1 cellular context compared by ENCODE assay signal in genomic region chr1:54052470-54052933, GRCh38.
A peak's percentile ranks its signal among the peaks of the same experiment; 100 is the strongest.
TF ChIP-seq lines count a peak whose summit lies in the region.

No MANE protein-coding gene starts in this region.

TF ChIP-seq in HepG2, 621 proteins besides CTCF, POLR2A, EP300 and RAD21 (continued from another document):
- peak; percentile 76 for TF ChIP-seq NFYB (CRISPR knock-in tag; IDR thresholded peaks at IDR 0.05)
- 0 out of 2 replicates have a peak, but pooled peaks have one; percentile 4 for TF ChIP-seq SIN3A (IDR thresholded peaks at IDR 0.05; ENCODE audit: borderline replicate concordance, low read depth, low read length)
- TF ChIP-seq TBX2 (CRISPR knock-in tag; IDR thresholded peaks at IDR 0.05; ENCODE audit: borderline replicate concordance) = peak; percentile 29; the same call in 1 of the 2 replicates
- TF ChIP-seq ZNF709 (CRISPR knock-in tag; IDR thresholded peaks at IDR 0.05) = 0 out of 2 replicates have a peak, but pooled peaks have one; percentile 45
- no peak for TF ChIP-seq ZNF484 (CRISPR knock-in tag; IDR thresholded peaks at IDR 0.05; ENCODE audit: borderline replicate concordance, low read depth)
- TF ChIP-seq GABPA (IDR thresholded peaks at IDR 0.05; ENCODE audit: low read depth, low read length) = 0 out of 2 replicates have a peak, but pooled peaks have one; percentile 34
- peak; percentile 42; the same call in 1 of the 2 replicates for TF ChIP-seq GABPA (CRISPR knock-in tag; IDR thresholded peaks at IDR 0.05; ENCODE audit: low read depth)
- no peak for TF ChIP-seq ARNTL (CRISPR knock-in tag; IDR thresholded peaks at IDR 0.05)
- TF ChIP-seq ZNF878 (CRISPR knock-in tag; IDR thresholded peaks at IDR 0.05) = no peak
- no peak for TF ChIP-seq ZSCAN21 (CRISPR knock-in tag; IDR thresholded peaks at IDR 0.05; ENCODE audit: borderline replicate concordance)
- peak; percentile 8; the same call in 1 of the 2 replicates for TF ChIP-seq ZNF235 (CRISPR knock-in tag; IDR thresholded peaks at IDR 0.05; ENCODE audit: borderline replicate concordance)
- TF ChIP-seq, protein P1, sequence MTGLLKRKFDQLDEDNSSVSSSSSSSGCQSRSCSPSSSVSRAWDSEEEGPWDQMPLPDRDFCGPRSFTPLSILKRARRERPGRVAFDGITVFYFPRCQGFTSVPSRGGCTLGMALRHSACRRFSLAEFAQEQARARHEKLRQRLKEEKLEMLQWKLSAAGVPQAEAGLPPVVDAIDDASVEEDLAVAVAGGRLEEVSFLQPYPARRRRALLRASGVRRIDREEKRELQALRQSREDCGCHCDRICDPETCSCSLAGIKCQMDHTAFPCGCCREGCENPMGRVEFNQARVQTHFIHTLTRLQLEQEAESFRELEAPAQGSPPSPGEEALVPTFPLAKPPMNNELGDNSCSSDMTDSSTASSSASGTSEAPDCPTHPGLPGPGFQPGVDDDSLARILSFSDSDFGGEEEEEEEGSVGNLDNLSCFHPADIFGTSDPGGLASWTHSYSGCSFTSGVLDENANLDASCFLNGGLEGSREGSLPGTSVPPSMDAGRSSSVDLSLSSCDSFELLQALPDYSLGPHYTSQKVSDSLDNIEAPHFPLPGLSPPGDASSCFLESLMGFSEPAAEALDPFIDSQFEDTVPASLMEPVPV (CRISPR knock-in tag; IDR thresholded peaks at IDR 0.05) = 0 out of 2 replicates have a peak, but pooled peaks have one; percentile 22
- TF ChIP-seq SAFB2 (CRISPR knock-in tag; IDR thresholded peaks at IDR 0.05; ENCODE audit: borderline replicate concordance, low read depth) = 0 out of 2 replicates have a peak, but pooled peaks have one; percentile 27
